1 cellular context compared by ENCODE assay signal in genomic region chr11:47507868-47508594, GRCh38.
TF ChIP-seq lines count a peak whose summit lies in the region.

No MANE protein-coding gene starts in this region.

TF ChIP-seq in GM23338, 12 proteins besides CTCF, POLR2A, EP300 and RAD21 (continued from another document):
- TF ChIP-seq, protein P1, sequence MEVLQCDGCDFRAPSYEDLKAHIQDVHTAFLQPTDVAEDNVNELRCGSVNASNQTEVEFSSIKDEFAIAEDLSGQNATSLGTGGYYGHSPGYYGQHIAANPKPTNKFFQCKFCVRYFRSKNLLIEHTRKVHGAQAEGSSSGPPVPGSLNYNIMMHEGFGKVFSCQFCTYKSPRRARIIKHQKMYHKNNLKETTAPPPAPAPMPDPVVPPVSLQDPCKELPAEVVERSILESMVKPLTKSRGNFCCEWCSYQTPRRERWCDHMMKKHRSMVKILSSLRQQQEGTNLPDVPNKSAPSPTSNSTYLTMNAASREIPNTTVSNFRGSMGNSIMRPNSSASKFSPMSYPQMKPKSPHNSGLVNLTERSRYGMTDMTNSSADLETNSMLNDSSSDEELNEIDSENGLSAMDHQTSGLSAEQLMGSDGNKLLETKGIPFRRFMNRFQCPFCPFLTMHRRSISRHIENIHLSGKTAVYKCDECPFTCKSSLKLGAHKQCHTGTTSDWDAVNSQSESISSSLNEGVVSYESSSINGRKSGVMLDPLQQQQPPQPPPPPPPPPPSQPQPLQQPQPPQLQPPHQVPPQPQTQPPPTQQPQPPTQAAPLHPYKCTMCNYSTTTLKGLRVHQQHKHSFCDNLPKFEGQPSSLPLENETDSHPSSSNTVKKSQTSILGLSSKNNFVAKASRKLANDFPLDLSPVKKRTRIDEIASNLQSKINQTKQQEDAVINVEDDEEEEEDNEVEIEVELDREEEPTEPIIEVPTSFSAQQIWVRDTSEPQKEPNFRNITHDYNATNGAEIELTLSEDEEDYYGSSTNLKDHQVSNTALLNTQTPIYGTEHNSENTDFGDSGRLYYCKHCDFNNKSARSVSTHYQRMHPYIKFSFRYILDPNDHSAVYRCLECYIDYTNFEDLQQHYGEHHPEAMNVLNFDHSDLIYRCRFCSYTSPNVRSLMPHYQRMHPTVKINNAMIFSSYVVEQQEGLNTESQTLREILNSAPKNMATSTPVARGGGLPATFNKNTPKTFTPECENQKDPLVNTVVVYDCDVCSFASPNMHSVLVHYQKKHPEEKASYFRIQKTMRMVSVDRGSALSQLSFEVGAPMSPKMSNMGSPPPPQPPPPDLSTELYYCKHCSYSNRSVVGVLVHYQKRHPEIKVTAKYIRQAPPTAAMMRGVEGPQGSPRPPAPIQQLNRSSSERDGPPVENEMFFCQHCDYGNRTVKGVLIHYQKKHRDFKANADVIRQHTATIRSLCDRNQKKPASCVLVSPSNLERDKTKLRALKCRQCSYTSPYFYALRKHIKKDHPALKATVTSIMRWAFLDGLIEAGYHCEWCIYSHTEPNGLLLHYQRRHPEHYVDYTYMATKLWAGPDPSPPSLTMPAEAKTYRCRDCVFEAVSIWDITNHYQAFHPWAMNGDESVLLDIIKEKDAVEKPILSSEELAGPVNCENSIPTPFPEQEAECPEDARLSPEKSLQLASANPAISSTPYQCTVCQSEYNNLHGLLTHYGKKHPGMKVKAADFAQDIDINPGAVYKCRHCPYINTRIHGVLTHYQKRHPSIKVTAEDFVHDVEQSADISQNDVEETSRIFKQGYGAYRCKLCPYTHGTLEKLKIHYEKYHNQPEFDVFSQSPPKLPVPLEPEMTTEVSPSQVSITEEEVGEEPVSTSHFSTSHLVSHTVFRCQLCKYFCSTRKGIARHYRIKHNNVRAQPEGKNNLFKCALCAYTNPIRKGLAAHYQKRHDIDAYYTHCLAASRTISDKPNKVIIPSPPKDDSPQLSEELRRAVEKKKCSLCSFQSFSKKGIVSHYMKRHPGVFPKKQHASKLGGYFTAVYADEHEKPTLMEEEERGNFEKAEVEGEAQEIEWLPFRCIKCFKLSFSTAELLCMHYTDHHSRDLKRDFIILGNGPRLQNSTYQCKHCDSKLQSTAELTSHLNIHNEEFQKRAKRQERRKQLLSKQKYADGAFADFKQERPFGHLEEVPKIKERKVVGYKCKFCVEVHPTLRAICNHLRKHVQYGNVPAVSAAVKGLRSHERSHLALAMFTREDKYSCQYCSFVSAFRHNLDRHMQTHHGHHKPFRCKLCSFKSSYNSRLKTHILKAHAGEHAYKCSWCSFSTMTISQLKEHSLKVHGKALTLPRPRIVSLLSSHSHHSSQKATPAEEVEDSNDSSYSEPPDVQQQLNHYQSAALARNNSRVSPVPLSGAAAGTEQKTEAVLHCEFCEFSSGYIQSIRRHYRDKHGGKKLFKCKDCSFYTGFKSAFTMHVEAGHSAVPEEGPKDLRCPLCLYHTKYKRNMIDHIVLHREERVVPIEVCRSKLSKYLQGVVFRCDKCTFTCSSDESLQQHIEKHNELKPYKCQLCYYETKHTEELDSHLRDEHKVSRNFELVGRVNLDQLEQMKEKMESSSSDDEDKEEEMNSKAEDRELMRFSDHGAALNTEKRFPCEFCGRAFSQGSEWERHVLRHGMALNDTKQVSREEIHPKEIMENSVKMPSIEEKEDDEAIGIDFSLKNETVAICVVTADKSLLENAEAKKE (CRISPR knock-in tag; IDR thresholded peaks at IDR 0.05), result no peak
- TF ChIP-seq JUNB (IDR thresholded peaks at IDR 0.05; ENCODE audit: unreplicated experiment) (no peak), STAT1 (IDR thresholded peaks at IDR 0.05; ENCODE audit: unreplicated experiment) (no peak), EZH2phosphoT487 (IDR thresholded peaks at IDR 0.05; ENCODE audit: unreplicated experiment) (no peak), EZH2 (IDR thresholded peaks at IDR 0.05; ENCODE audit: low read depth, unreplicated experiment) (no peak), REST (IDR thresholded peaks at IDR 0.05; ENCODE audit: unreplicated experiment) (no peak), ETS1 (IDR thresholded peaks at IDR 0.05) (no peak), ZNF331 (CRISPR knock-in tag; IDR thresholded peaks at IDR 0.05; ENCODE audit: low read depth) (no peak), ZNF114 (CRISPR knock-in tag; IDR thresholded peaks at IDR 0.05) (no peak), CREB1 (CRISPR knock-in tag; IDR thresholded peaks at IDR 0.05; ENCODE audit: low read depth) (no peak), NANOG (IDR thresholded peaks at IDR 0.05; ENCODE audit: borderline replicate concordance) (no peak)
